1 cellular context compared by ENCODE assay signal in the genomic region with DNA sequence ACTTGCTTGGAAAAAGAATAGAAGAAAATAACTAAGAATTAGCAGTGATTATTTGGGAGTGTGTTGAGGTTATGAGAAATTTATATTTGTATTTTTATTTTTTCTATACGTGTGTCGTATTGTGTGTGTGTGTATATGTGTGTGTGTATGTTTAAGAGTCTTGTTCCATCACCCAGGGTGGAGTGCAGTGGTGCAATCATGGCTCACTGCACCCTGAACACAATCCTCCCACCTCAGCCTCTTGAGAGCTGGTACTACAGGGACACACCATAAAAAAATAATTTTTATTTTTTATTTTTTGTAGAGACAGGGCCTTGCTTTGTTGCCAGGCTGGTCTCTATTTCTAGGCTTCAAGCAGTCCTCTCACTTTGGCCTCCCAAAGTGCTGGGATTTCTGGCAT.
TF ChIP-seq lines count a peak whose summit lies in the region.

No MANE protein-coding gene starts in this region.

TF ChIP-seq in A549, 52 proteins besides CTCF, POLR2A, EP300 and RAD21:
- TF ChIP-seq, protein P1, sequence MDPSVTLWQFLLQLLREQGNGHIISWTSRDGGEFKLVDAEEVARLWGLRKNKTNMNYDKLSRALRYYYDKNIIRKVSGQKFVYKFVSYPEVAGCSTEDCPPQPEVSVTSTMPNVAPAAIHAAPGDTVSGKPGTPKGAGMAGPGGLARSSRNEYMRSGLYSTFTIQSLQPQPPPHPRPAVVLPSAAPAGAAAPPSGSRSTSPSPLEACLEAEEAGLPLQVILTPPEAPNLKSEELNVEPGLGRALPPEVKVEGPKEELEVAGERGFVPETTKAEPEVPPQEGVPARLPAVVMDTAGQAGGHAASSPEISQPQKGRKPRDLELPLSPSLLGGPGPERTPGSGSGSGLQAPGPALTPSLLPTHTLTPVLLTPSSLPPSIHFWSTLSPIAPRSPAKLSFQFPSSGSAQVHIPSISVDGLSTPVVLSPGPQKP (IDR thresholded peaks at IDR 0.05; ENCODE audit: low read depth, low read length): no peak
- TF ChIP-seq, protein P2, sequence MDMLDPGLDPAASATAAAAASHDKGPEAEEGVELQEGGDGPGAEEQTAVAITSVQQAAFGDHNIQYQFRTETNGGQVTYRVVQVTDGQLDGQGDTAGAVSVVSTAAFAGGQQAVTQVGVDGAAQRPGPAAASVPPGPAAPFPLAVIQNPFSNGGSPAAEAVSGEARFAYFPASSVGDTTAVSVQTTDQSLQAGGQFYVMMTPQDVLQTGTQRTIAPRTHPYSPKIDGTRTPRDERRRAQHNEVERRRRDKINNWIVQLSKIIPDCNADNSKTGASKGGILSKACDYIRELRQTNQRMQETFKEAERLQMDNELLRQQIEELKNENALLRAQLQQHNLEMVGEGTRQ (IDR thresholded peaks at IDR 0.05): no peak
- TF ChIP-seq MYC (IDR thresholded peaks at IDR 0.05; ENCODE audit: borderline replicate concordance, low read length): no peak
- no peak for TF ChIP-seq HDAC2 (IDR thresholded peaks at IDR 0.05)
- TF ChIP-seq ZC3H11A (IDR thresholded peaks at IDR 0.05): no peak
- no peak for TF ChIP-seq CHD2 (IDR thresholded peaks at IDR 0.05; ENCODE audit: low read length, partially characterized antibody)
- no peak for TF ChIP-seq NPAS2 (CRISPR knock-in tag; IDR thresholded peaks at IDR 0.05; ENCODE audit: borderline replicate concordance)
- no peak for TF ChIP-seq HEYL (CRISPR knock-in tag; IDR thresholded peaks at IDR 0.05)
- TF ChIP-seq ZNF302 (CRISPR knock-in tag; IDR thresholded peaks at IDR 0.05): no peak
- no peak for TF ChIP-seq MAFK (IDR thresholded peaks at IDR 0.05; ENCODE audit: partially characterized antibody)
- TF ChIP-seq RARB (CRISPR knock-in tag; IDR thresholded peaks at IDR 0.05): no peak
